13 cellular contexts compared by ENCODE assay signal in genomic region chr5:129500101-129500500, GRCh38. TPM values are rescaled to one million over a fixed set of nuclear protein-coding genes. Genes with fewer than 3 reads are reported as not detected.
DNase-seq lines count a peak whose midpoint lies in the region; ATAC-seq lines count a peak whose summit lies in the region.
"Had no signal": no experiment of that assay in that cellular context is flagged by ENCODE, and none has a peak within 500 bp of the region (broad histone marks: within the 10 kb centered on the region; RNA-seq: fewer than 3 reads in every experiment).

No MANE protein-coding gene starts in this region.

- ATAC-seq in GM19452 (IDR thresholded peaks at IDR 0.05; ENCODE audit: unreplicated experiment) (no peak), GM21526 (IDR thresholded peaks at IDR 0.05; ENCODE audit: low FRiP score, unreplicated experiment) (no peak)

- DNase-seq in DMS 273 (lab: John Stamatoyannopoulos, UW; ENCODE audit: unreplicated experiment) (peak; percentile 11), DMS 273 treated with DMSO at 0.1 percent for 48 hours (lab: John Stamatoyannopoulos, UW) (no peak), NCI-H82 (lab: John Stamatoyannopoulos, UW) (peak; percentile 58), cerebellum (ENCODE audit: low spot score) (peak; percentile 2), AML-193 (lab: John Stamatoyannopoulos, UW) (no peak)
- DNase-seq: Caco-2; CD8-positive, alpha-beta memory T cell; DMS79; HCEC 1CT; HFFc6 had no signal

RNA-seq across cellular contexts. Expression of gene ADAMTS19, which starts 40.0 kb away (rescaled TPM):
- 6.2 TPM for total RNA-seq in cerebellum
- total RNA-seq: A673; CD8-positive, alpha-beta memory T cell; HFFc6 had no signal

Comparison
In these comparisons a context has a peak if more than half of its experiments do, and no peak if none do; other contexts are left out.
1. DNase-seq: peak in DMS 273 (single experiment), NCI-H82 (single experiment) and cerebellum (single experiment); none in DMS 273 treated with DMSO at 0.1 percent for 48 hours (single experiment) and AML-193 (0 of 2).